20 cellular contexts compared by ENCODE assay signal in the genomic region with DNA sequence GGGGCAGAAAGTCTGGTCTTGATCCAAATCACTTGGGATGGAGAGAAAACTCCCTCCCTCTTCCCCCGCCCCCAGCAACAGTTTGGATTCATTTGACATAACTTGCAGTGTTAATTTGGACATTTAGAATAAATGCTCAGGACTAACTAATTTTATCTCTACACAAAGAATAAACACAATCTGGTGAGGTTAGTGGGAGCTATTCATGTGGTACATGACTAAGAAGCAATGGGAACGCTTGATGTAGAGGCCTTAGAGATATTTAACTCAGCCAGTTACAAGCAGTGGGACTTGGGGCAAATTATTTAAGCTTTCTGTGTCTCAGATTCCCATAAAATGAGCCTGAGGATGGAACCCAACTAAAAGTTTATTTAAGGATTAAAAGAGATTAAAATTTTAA.
A peak's percentile ranks its signal among the peaks of the same experiment; 100 is the strongest.
DNase-seq lines count a peak whose midpoint lies in the region; ATAC-seq and TF ChIP-seq lines count a peak whose summit lies in the region.
"Had no signal": no experiment of that assay in that cellular context is flagged by ENCODE, and none has a peak within 500 bp of the region (broad histone marks: within the 10 kb centered on the region; RNA-seq: fewer than 3 reads in every experiment).

No MANE protein-coding gene starts in this region.

- H3K27ac ChIP-seq in SJCRH30 (peak overlapping the region; percentile 71), left lung (no peak overlapping the region)
- H3K27ac ChIP-seq: SK-N-MC had no signal

- H3K79me2 ChIP-seq in Loucy (ENCODE audit: insufficient read depth, low read length): no peaks in the 10 kb centered on the region

- no peak overlapping the region for H2AFZ ChIP-seq in Loucy (ENCODE audit: low read length)

- no peak for DNase-seq in SJCRH30
- no peak for DNase-seq in left lung
- peak; percentile 62 for DNase-seq in renal cortical epithelial cell (ENCODE audit: low read depth)
- DNase-seq in CD1c-positive myeloid dendritic cell (ENCODE audit: extremely low spot score): no peak
- DNase-seq in stimulated activated CD4-positive, alpha-beta T cell treated with anti-CD3 and anti-CD28 coated beads, Interleukin-4, amount 100 ng/mL, for 1 hour: no peak
- no peak for DNase-seq in NCI-H187 (lab: John Stamatoyannopoulos, UW)
- DNase-seq: ACHN, C1 segment of cervical spinal cord, DMS79 treated with DMSO at 0.1 percent for 48 hours, H7, HFFc6, MG63, NCI-H1048, NCI-H1436 treated with DMSO at 0.1 percent for 48 hours, NCI-H2081 treated with DMSO at 0.1 percent for 48 hours, NCI-H510A, NCI-H748 treated with DMSO at 0.1 percent for 48 hours had no signal

- peak; percentile 16 for ATAC-seq in left lung
- ATAC-seq: Right ventricle myocardium inferior had no signal

- H3K9ac ChIP-seq in Loucy (ENCODE audit: low read depth, low read length, poor library complexity, severe bottlenecking): no peak overlapping the region

- no peaks in the 10 kb centered on the region for H3K9me2 ChIP-seq in Loucy (replicated peaks; ENCODE audit: low read depth, low read length)

- TF ChIP-seq CTCF in Loucy (conservative IDR thresholded peaks at IDR 0.05; ENCODE audit: low read length) (no peak), left lung (IDR thresholded peaks at IDR 0.05) (no peak)

- H3K4me3 ChIP-seq in Loucy (ENCODE audit: low read length, poor library complexity, severe bottlenecking) (no peak overlapping the region), SJCRH30 (no peak overlapping the region), left lung (no peak overlapping the region)
- H3K4me3 ChIP-seq: MG63, SK-N-MC had no signal

- no peaks in the 10 kb centered on the region for H4K20me1 ChIP-seq in Loucy (ENCODE audit: insufficient read depth, low read length, poor library complexity, severe bottlenecking)

- H3K9me3 ChIP-seq in Loucy (ENCODE audit: insufficient read depth, low read depth, low read length) (peaks cover 11% of the 10 kb centered on the region), SJCRH30 (replicated peaks) (no peaks in the 10 kb centered on the region; the same call in 1 of the 2 replicates), left lung (peaks cover 0 to 20% of the 10 kb centered on the region in 2 donors)
- H3K9me3 ChIP-seq: MG63 had no signal

- H3K27me3 ChIP-seq in Loucy (ENCODE audit: insufficient read depth, low read length, poor library complexity, severe bottlenecking) (no peaks in the 10 kb centered on the region), SJCRH30 (no peaks in the 10 kb centered on the region), left lung (no peaks in the 10 kb centered on the region)
- H3K27me3 ChIP-seq: MG63 had no signal

- H3K36me3 ChIP-seq in Loucy (ENCODE audit: insufficient read depth, low read length) (no peaks in the 10 kb centered on the region), SJCRH30 (no peaks in the 10 kb centered on the region), left lung (no peaks in the 10 kb centered on the region)
- H3K36me3 ChIP-seq: MG63 had no signal

- peak overlapping the region; percentile 38 for H3K4me2 ChIP-seq in Loucy (ENCODE audit: low read depth, low read length, poor library complexity, severe bottlenecking)

- intact Hi-C loops in left lung (cut with DNase I): no loop called here

- H3K4me1 ChIP-seq in Loucy (ENCODE audit: insufficient read depth, low read length, poor library complexity, severe bottlenecking): peaks cover 36% of the 10 kb centered on the region
- peaks cover 30% of the 10 kb centered on the region for H3K4me1 ChIP-seq in SJCRH30
- H3K4me1 ChIP-seq in left lung: no peaks in the 10 kb centered on the region

- no peaks in the 10 kb centered on the region for H3F3A ChIP-seq in Loucy (ENCODE audit: low read depth)
